In genomic region chr20:62622178-62622876, GRCh38 we compare ENCODE assay signal across 12 cellular contexts. TPM values are rescaled to one million over a fixed set of nuclear protein-coding genes. Genes with fewer than 3 reads are reported as not detected.
DNase-seq lines count a peak whose midpoint lies in the region; ATAC-seq and TF ChIP-seq lines count a peak whose summit lies in the region.
"Had no signal": no experiment of that assay in that cellular context is flagged by ENCODE, and none has a peak within 500 bp of the region (broad histone marks: within the 10 kb centered on the region; RNA-seq: fewer than 3 reads in every experiment).

No MANE protein-coding gene starts in this region.

- H3K36me3 ChIP-seq in CD4-positive, CD25-positive, alpha-beta regulatory T cell (ENCODE audit: control insufficient read depth, insufficient read depth, low read length) = no peaks in the 10 kb centered on the region
- no peaks in the 10 kb centered on the region for H3K36me3 ChIP-seq in SJSA1
- H3K36me3 ChIP-seq in esophagus muscularis mucosa = no peaks in the 10 kb centered on the region
- H3K36me3 ChIP-seq in sigmoid colon = no peaks in the 10 kb centered on the region

- H3K27me3 Mint-ChIP-seq in CD4-positive, CD25-positive, alpha-beta regulatory T cell = no peaks in the 10 kb centered on the region

- H3K4me3 ChIP-seq in CD4-positive, CD25-positive, alpha-beta regulatory T cell (ENCODE audit: low read depth, low read length) = no peak overlapping the region
- H3K4me3 ChIP-seq in SJSA1 (no peak overlapping the region), esophagus muscularis mucosa (no peak overlapping the region), sigmoid colon (no peak overlapping the region)

- H3K27ac Mint-ChIP-seq in CD4-positive, CD25-positive, alpha-beta regulatory T cell = peak overlapping the region in 2 of 3 donors; percentile 42 to 56

- intact Hi-C loops in esophagus muscularis mucosa (cut with DNase I) = no loop called here
- intact Hi-C loops in sigmoid colon (cut with DNase I) = no loop called here
- intact Hi-C loops in head of caudate nucleus (cut with DNase I) = no loop called here

- peaks cover 36% of the 10 kb centered on the region for H3K4me1 ChIP-seq in CD4-positive, CD25-positive, alpha-beta regulatory T cell (ENCODE audit: control insufficient read depth, insufficient read depth, low read length, poor library complexity, severe bottlenecking)
- H3K4me1 ChIP-seq in SJSA1 (replicated peaks) = peaks cover 89% of the 10 kb centered on the region
- H3K4me1 ChIP-seq in esophagus muscularis mucosa = peaks cover 48 to 68% (median 58%) of the 10 kb centered on the region in 4 donors
- H3K4me1 ChIP-seq in sigmoid colon = peaks cover 0 to 24% (median 22%) of the 10 kb centered on the region in 4 donors

- TF ChIP-seq EP300 in esophagus muscularis mucosa (IDR thresholded peaks at IDR 0.05) = no peak
- TF ChIP-seq EP300 in sigmoid colon (IDR thresholded peaks at IDR 0.05) = no peak

- no peak for TF ChIP-seq CTCF in esophagus muscularis mucosa (IDR thresholded peaks at IDR 0.05)
- TF ChIP-seq CTCF in sigmoid colon (IDR thresholded peaks at IDR 0.05) = no peak

- ATAC-seq in CD4-positive, CD25-positive, alpha-beta regulatory T cell (ENCODE audit: low read depth in 2 of 2) = no peak
- no peak for ATAC-seq in HG02642 (IDR thresholded peaks at IDR 0.05; ENCODE audit: poor library complexity, unreplicated experiment)
- no peak for ATAC-seq in HG02973 (IDR thresholded peaks at IDR 0.05; ENCODE audit: unreplicated experiment)

- H3K4me3 Mint-ChIP-seq in CD4-positive, CD25-positive, alpha-beta regulatory T cell = peak overlapping the region in 1 of 4 donors; percentile 48

- 81% methylated on average over 12 of the region's 25 CpGs for WGBS in esophagus muscularis mucosa
- 85 to 86% methylated on average over 25 of the region's 25 CpGs for WGBS in sigmoid colon, 2 donors

- peaks cover 0 to 39% (median 19%) of the 10 kb centered on the region in 4 donors for H3K4me1 Mint-ChIP-seq in CD4-positive, CD25-positive, alpha-beta regulatory T cell

- TF ChIP-seq POLR2A in esophagus muscularis mucosa (IDR thresholded peaks at IDR 0.05; ENCODE audit: low read depth) (no peak), sigmoid colon (IDR thresholded peaks at IDR 0.05) (no peak)

- no peak for DNase-seq in CD4-positive, CD25-positive, alpha-beta regulatory T cell
- DNase-seq in SJSA1 (ENCODE audit: low read depth in 1 of 2, low spot score in 2 of 2) = no peak
- DNase-seq in esophagus muscularis mucosa (ENCODE audit: extremely low spot score) = no peak
- no peak for DNase-seq in sigmoid colon
- DNase-seq in T-helper 9 cell = no peak
- DNase-seq in head of caudate nucleus = no peak
- DNase-seq: activated gamma-delta T cell treated with Interleukin-2 at 50 U/mL for 16 hours; effector memory CD4-positive, alpha-beta T cell; Karpas-422; NCI-H446 had no signal

- H3K9me3 ChIP-seq in CD4-positive, CD25-positive, alpha-beta regulatory T cell (ENCODE audit: control insufficient read depth in 2 of 2, low read length in 2 of 2) = no peaks in the 10 kb centered on the region
- H3K9me3 ChIP-seq in SJSA1 (replicated peaks) = no peaks in the 10 kb centered on the region
- H3K9me3 ChIP-seq in esophagus muscularis mucosa = no peaks in the 10 kb centered on the region
- no peaks in the 10 kb centered on the region for H3K9me3 ChIP-seq in sigmoid colon

- no peaks in the 10 kb centered on the region for H3K36me3 Mint-ChIP-seq in CD4-positive, CD25-positive, alpha-beta regulatory T cell

- no peaks in the 10 kb centered on the region for H3K27me3 ChIP-seq in CD4-positive, CD25-positive, alpha-beta regulatory T cell (ENCODE audit: control insufficient read depth, insufficient read depth, low read length)
- H3K27me3 ChIP-seq in SJSA1 (replicated peaks) = no peaks in the 10 kb centered on the region
- peaks cover 0 to 25% (median 0%) of the 10 kb centered on the region in 4 donors for H3K27me3 ChIP-seq in esophagus muscularis mucosa
- no peaks in the 10 kb centered on the region for H3K27me3 ChIP-seq in sigmoid colon

- H3K9me3 Mint-ChIP-seq in CD4-positive, CD25-positive, alpha-beta regulatory T cell = no peaks in the 10 kb centered on the region

- H3K27ac ChIP-seq in CD4-positive, CD25-positive, alpha-beta regulatory T cell (ENCODE audit: insufficient read depth, low read length, poor library complexity, severe bottlenecking) = peak overlapping the region; percentile 70
- H3K27ac ChIP-seq in SJSA1 = peak overlapping the region; percentile 89
- peak overlapping the region; percentile 85 to 88 (median 87) for H3K27ac ChIP-seq in esophagus muscularis mucosa (replicated peaks in 1 of 4)
- peak overlapping the region; percentile 74 to 88 (median 77) for H3K27ac ChIP-seq in sigmoid colon

RNA-seq across cellular contexts. Expression of gene SLCO4A1, which starts 20.0 kb away (rescaled TPM):
- 7.4 TPM for total RNA-seq in CD4-positive, CD25-positive, alpha-beta regulatory T cell
- polyA plus RNA-seq in CD4-positive, CD25-positive, alpha-beta regulatory T cell = 1 to 10 TPM; 1.8 to 2.9 (median 2.7) TPM
- 6.0 and 13.3 TPM in 2 replicates for total RNA-seq in SJSA1 (2014; rRNA removed; shearing (Covaris generic))
- 10 to 100 TPM in 3 of 4 donors, 1 to 10 TPM in 1; 10.0 to 42.4 (median 30.1) TPM for total RNA-seq in esophagus muscularis mucosa
- total RNA-seq in sigmoid colon = 10 to 100 TPM in 1 of 4 donors, 1 to 10 TPM in 3; 5.1 to 13.2 (median 6.6) TPM
- 10 to 100 TPM in 1 of 3 donors, 1 to 10 TPM in 2; 3.6 to 26.3 (median 4.2) TPM for polyA plus RNA-seq in sigmoid colon
